ENCODE assay signal across 8 cellular contexts in the genomic region with DNA sequence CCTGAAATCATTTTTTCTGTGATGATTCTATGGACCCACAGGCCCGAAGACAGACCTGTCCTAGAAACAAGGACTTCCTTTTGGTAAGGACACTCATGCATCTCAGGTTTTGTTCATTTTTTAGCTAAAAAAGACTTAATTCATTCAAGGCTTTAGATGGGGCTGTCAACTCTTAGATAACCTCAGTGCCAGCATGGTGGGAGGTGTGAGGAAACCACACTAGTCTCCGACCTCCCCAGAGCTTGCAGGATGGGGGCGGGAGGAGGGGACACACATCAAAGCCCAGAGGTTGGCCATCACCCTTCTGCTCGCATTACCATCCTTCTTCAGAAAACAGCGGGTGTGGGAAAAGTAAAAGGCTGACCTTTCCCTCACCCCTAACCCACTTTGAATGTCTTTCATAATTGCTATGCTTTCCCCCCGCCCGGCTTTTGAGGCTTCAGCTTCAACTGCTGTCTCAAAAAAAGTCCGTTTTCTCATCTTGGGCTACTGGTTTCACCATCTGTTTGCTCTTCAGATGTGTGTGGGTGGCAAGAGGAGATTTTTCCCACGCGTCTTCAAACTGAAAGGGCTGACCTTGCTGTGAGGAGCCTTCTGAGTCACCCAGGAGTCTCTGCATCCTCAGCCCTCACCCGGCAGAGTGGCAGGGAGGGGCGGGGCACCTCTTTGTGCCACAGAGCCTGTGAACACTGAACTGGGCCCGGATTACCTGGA. TPM values are rescaled to one million over a fixed set of nuclear protein-coding genes. Genes with fewer than 3 reads are reported as not detected.
DNase-seq lines count a peak whose midpoint lies in the region; TF ChIP-seq lines count a peak whose summit lies in the region.

No MANE protein-coding gene starts in this region.

- peaks cover 2 to 17% (median 13%) of the 10 kb centered on the region in 3 donors for H3K27me3 Mint-ChIP-seq in immature natural killer cell (ENCODE audit: low read depth in 3 of 3)

- peaks cover 0 to 14% of the 10 kb centered on the region in 2 experiments; a peak in 1 of 3 replicates for H3K36me3 ChIP-seq in HEK293 (ENCODE audit: control insufficient read depth in 2 of 2, insufficient read depth in 1 of 2, low read length in 2 of 2)

- peaks cover 72 to 78% of the 10 kb centered on the region in 2 donors for H3K4me1 Mint-ChIP-seq in immature natural killer cell

- CTCF ChIA-PET in HEK293 (lab: Yijun Ruan, JAX) = no interaction called here

- no peaks in the 10 kb centered on the region for H3K4me1 ChIP-seq in HEK293 (ENCODE audit: control insufficient read depth, insufficient read depth, low read length)

- POLR2A ChIA-PET in HEK293 (lab: Yijun Ruan, JAX) = no interaction called here

- H3K9me3 Mint-ChIP-seq in immature natural killer cell = no peaks in the 10 kb centered on the region

- H3K36me3 Mint-ChIP-seq in immature natural killer cell = peaks cover 16 to 35% (median 17%) of the 10 kb centered on the region in 3 donors

- no peak for TF ChIP-seq CTCF in GM13976 (IDR thresholded peaks at IDR 0.05; ENCODE audit: borderline replicate concordance, control extremely low read depth, extremely low read depth, insufficient read depth, missing control alignments)
- TF ChIP-seq CTCF in HEK293 (tag by site-specific recombination; IDR thresholded peaks at IDR 0.05) = no peak

- peak overlapping the region; percentile 81 to 94 (median 83) for H3K4me3 Mint-ChIP-seq in immature natural killer cell

- no peaks in the 10 kb centered on the region for H3K9me3 ChIP-seq in HEK293 (ENCODE audit: control insufficient read depth, insufficient read depth, low read depth, low read length)

- H3K27ac Mint-ChIP-seq in immature natural killer cell = peak overlapping the region; percentile 90 to 95 (median 94)

- DNase-seq in GM13976 (ENCODE audit: low spot score) (peak; percentile 90), NAMALWA (ENCODE audit: low spot score) (peak; percentile 67), immature natural killer cell (peak; percentile 82 to 84 (median 84)), pons (ENCODE audit: low spot score) (no peak), GDM1 (lab: John Stamatoyannopoulos, UW) (no peak)
- peak; percentile 86 to 88 for DNase-seq in activated T-cell treated with anti-CD3 and anti-CD28 coated beads, Interleukin-2, amount 50 U/mL, for 48 hours
- DNase-seq in stimulated activated CD8-positive, alpha-beta memory T cell treated with anti-CD3 and anti-CD28 coated beads, Interleukin-12 subunit alpha, Interleukin-12 subunit beta, amount 100 ng/mL, for 4 hours (ENCODE audit: low read depth) = peak; percentile 67

- in situ Hi-C loops in GM13976 (cut with MboI; ENCODE audit: low sequenced_read_pairs, unreplicated experiment) = no loop called here

- H3K27ac ChIP-seq in HEK293 (ENCODE audit: extremely low read depth, low read depth, low read length) = no peak overlapping the region

- H3K4me3 ChIP-seq in HEK293 (ENCODE audit: low read depth, low read length) = no peak overlapping the region

TF ChIP-seq in HEK293, 187 proteins besides CTCF, POLR2A, EP300 and RAD21:
- no peak for TF ChIP-seq ZNF514 (tag by site-specific recombination; IDR thresholded peaks at IDR 0.05)
- peak; percentile 79 for TF ChIP-seq ZFHX2 (tag by site-specific recombination; conservative IDR thresholded peaks at IDR 0.05)
- peak; percentile 71 for TF ChIP-seq EGR2 (tag by site-specific recombination; IDR thresholded peaks at IDR 0.05; ENCODE audit: low read depth)

RNA-seq across cellular contexts. Expression of a gene that starts 27.6 kb away (rescaled TPM):
- polyA plus RNA-seq in immature natural killer cell = 10 to 100 TPM in 1 of 3 donors, 1 to 10 TPM in 2; 2.7 to 14.7 (median 8.5) TPM

RNA-seq across cellular contexts. Expression of a gene that starts 29.3 kb away (rescaled TPM):
- not detected for polyA plus RNA-seq in immature natural killer cell

Comparison
In these comparisons a context has a peak if more than half of its experiments do, and no peak if none do; other contexts are left out.
1. DNase-seq: peak in GM13976 (single experiment), NAMALWA (single experiment), activated T-cell treated with anti-CD3 and anti-CD28 coated beads, Interleukin-2, amount 50 U/mL, for 48 hours (2 of 2), immature natural killer cell (3 of 3) and stimulated activated CD8-positive, alpha-beta memory T cell treated with anti-CD3 and anti-CD28 coated beads, Interleukin-12 subunit alpha, Interleukin-12 subunit beta, amount 100 ng/mL, for 4 hours (single experiment); none in pons (single experiment) and GDM1 (single experiment).